ENCODE assay signal across 18 cellular contexts in the genomic region with DNA sequence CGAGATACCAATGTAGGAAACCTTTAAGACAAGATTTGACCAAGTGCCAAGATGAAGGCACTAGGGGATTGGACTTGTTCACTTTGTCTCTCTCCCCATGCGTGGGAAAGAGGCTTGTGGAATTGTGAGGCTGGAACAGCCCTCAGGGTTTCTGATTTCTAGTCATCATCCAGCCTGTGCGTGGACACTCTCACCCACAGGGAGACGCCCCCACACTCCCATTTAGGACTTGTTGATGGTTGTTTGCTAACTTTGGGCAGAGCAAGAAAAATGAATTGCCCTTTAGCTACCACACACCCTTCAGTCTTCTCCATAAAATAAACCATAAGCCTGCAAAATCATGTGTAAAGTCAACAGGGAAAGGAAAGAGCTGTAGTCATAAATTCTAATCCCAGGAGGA. TPM values are rescaled to one million over a fixed set of nuclear protein-coding genes. Genes with fewer than 3 reads are reported as not detected.
"Had no signal": no experiment of that assay in that cellular context is flagged by ENCODE, and none has a peak within 500 bp of the region (broad histone marks: within the 10 kb centered on the region; RNA-seq: fewer than 3 reads in every experiment).

No MANE protein-coding gene starts in this region.

- H3K4me3 Mint-ChIP-seq: natural killer cell; stimulated activated naive CD8-positive, alpha-beta T cell treated with anti-CD3 and anti-CD28 coated beads, Interleukin-15, amount 100 ng/mL, for 72 hours had no signal

- H3K27ac Mint-ChIP-seq: activated T-helper 2 cell treated with anti-CD3 and anti-CD28 coated beads, Interferon-gamma antibody, Interleukin-2, Interleukin-4, amounts not matched to agents 10 μg/mL and 5 μg/mL and 100 μg/mL, durations not matched to agents 14 hours and 24 hours and 36 hours; natural killer cell; stimulated activated naive CD8-positive, alpha-beta T cell treated with anti-CD3 and anti-CD28 coated beads, Interleukin-15, amount 100 ng/mL, for 72 hours had no signal

- H3K36me3 Mint-ChIP-seq: natural killer cell had no signal

- H3K27ac ChIP-seq: adrenal gland, neutrophil, spleen, thoracic aorta, VCaP had no signal

- H3K9me3 ChIP-seq: adrenal gland, neutrophil, spleen, thoracic aorta had no signal

- H3K9me3 Mint-ChIP-seq: activated T-helper 2 cell treated with anti-CD3 and anti-CD28 coated beads, Interferon-gamma antibody, Interleukin-2, Interleukin-4, amounts not matched to agents 10 μg/mL and 5 μg/mL and 100 μg/mL, durations not matched to agents 14 hours and 24 hours and 36 hours; natural killer cell; stimulated activated naive CD8-positive, alpha-beta T cell treated with anti-CD3 and anti-CD28 coated beads, Interleukin-15, amount 100 ng/mL, for 72 hours had no signal

- ATAC-seq: left lobe of liver; natural killer cell; SK-N-SH treated with all-trans-retinoic acid at 6 μM for 48 hours; stimulated activated naive CD8-positive, alpha-beta T cell treated with anti-CD3 and anti-CD28 coated beads, Interleukin-15, amount 100 ng/mL, for 72 hours had no signal

- H3K4me3 ChIP-seq: adrenal gland, spleen, thoracic aorta had no signal

- H3K27me3 ChIP-seq: adrenal gland, neutrophil, spleen had no signal

- H3K36me3 ChIP-seq: adrenal gland, neutrophil, spleen, thoracic aorta had no signal

- DNase-seq: activated CD4-positive, alpha-beta T cell treated with anti-CD3 and anti-CD28 coated beads, Interleukin-2, amount 50 U/mL, for 48 hours; activated naive CD4-positive, alpha-beta T cell treated with anti-CD3 and anti-CD28 coated beads, Interleukin-2, amount 50 U/mL, for 16 hours; adrenal gland; caudate nucleus; effector CD8-positive, alpha-beta T cell; islet precursor cell; natural killer cell; spleen; stimulated activated naive CD8-positive, alpha-beta T cell treated with anti-CD3 and anti-CD28 coated beads, Interleukin-15, amount 100 ng/mL, for 72 hours had no signal

- H3K4me1 ChIP-seq: adrenal gland had no signal

RNA-seq across cellular contexts. Expression of a gene that starts 18.4 kb away (rescaled TPM):
- total RNA-seq: endothelial cell of umbilical vein had no signal

RNA-seq across cellular contexts. Expression of a gene that starts 48.0 kb away (rescaled TPM):
- total RNA-seq: activated T-helper 2 cell treated with anti-CD3 and anti-CD28 coated beads, Interferon-gamma antibody, Interleukin-2, Interleukin-4, amounts not matched to agents 10 μg/mL and 5 μg/mL and 100 μg/mL, durations not matched to agents 14 hours and 24 hours and 36 hours; endothelial cell of umbilical vein; natural killer cell; spleen; T-helper 1 cell treated with Interleukin-12 subunit alpha and Interleukin-12 subunit beta and Interleukin-4 antibody, amounts not matched to agents 30 ng/mL and 1 ng/mL, for 36 hours; thoracic aorta; urinary bladder had no signal
- polyA plus RNA-seq: endothelial cell of umbilical vein had no signal

RNA-seq across cellular contexts. Expression of a gene that starts 54.6 kb away (rescaled TPM):
- total RNA-seq: activated T-helper 2 cell treated with anti-CD3 and anti-CD28 coated beads, Interferon-gamma antibody, Interleukin-2, Interleukin-4, amounts not matched to agents 10 μg/mL and 5 μg/mL and 100 μg/mL, durations not matched to agents 14 hours and 24 hours and 36 hours had no signal
